ENCODE assay signal across 8 cellular contexts in genomic region chr1:234676103-234676594, GRCh38.
A peak's percentile ranks its signal among the peaks of the same experiment; 100 is the strongest.
DNase-seq lines count a peak whose midpoint lies in the region; ATAC-seq and TF ChIP-seq lines count a peak whose summit lies in the region.

No MANE protein-coding gene starts in this region.

- H3K4me1 ChIP-seq in neuronal stem cell (ENCODE audit: control insufficient read depth in 2 of 2, insufficient read depth in 1 of 2, low read depth in 1 of 2, low read length in 2 of 2), result no peaks in the 10 kb centered on the region

- no peak overlapping the region for H2BK12ac ChIP-seq in neuronal stem cell (ENCODE audit: low read length)

- no peak overlapping the region for H3K23ac ChIP-seq in neuronal stem cell (ENCODE audit: low read depth, low read length, poor library complexity)

- H3K18ac ChIP-seq in neuronal stem cell (ENCODE audit: low read length), result no peak overlapping the region

- H2BK15ac ChIP-seq in neuronal stem cell (ENCODE audit: low read length), result no peak overlapping the region

- no peak overlapping the region for H4K91ac ChIP-seq in neuronal stem cell (ENCODE audit: low read depth, low read length, poor library complexity)

- no peak for TF ChIP-seq CTCF in AG10803 (conservative IDR thresholded peaks at IDR 0.05; ENCODE audit: low read length)
- no peak for TF ChIP-seq CTCF in RWPE1 (conservative IDR thresholded peaks at IDR 0.05; ENCODE audit: low read depth)

- no CpG with 5 or more reads among the region's 13 CpGs for WGBS in neuronal stem cell (ENCODE audit: extremely low coverage in 2 of 2, insufficient read length in 2 of 2, insufficient replicate concordance in 1 of 2), 2 donors

- H2BK5ac ChIP-seq in neuronal stem cell (ENCODE audit: low read length), result no peak overlapping the region

- peak; percentile 87 for ATAC-seq in GM19043 (IDR thresholded peaks at IDR 0.05; ENCODE audit: low read depth, unreplicated experiment)

- peak overlapping the region; percentile 46 for H3K4me3 ChIP-seq in AG10803 (ENCODE audit: low read length)
- H3K4me3 ChIP-seq in neuronal stem cell (ENCODE audit: low read length in 2 of 2), result peak overlapping the region; percentile 7 to 14

- H2BK120ac ChIP-seq in neuronal stem cell (ENCODE audit: low read depth, low read length), result no peak overlapping the region

- no peaks in the 10 kb centered on the region for H3K27me3 ChIP-seq in neuronal stem cell (ENCODE audit: control insufficient read depth in 3 of 3, insufficient read depth in 3 of 3, low read depth in 1 of 3, low read length in 3 of 3)

- H2AFZ ChIP-seq in neuronal stem cell (ENCODE audit: low read length), result peak overlapping the region; percentile 77

- H3K9me3 Mint-ChIP-seq in activated naive CD4-positive, alpha-beta T cell treated with anti-CD3 and anti-CD28 coated beads, Interleukin-2, amount 10 ng/mL, durations not matched to agents 7 days and 5 days, result no peaks in the 10 kb centered on the region

- H3K36me3 Mint-ChIP-seq in activated naive CD4-positive, alpha-beta T cell treated with anti-CD3 and anti-CD28 coated beads, Interleukin-2, amount 10 ng/mL, durations not matched to agents 7 days and 5 days, result no peaks in the 10 kb centered on the region

- no peak overlapping the region for H3K4ac ChIP-seq in neuronal stem cell (ENCODE audit: low read length)

- H2AK5ac ChIP-seq in neuronal stem cell (ENCODE audit: low read depth, low read length), result no peak overlapping the region

- DNase-seq in AG10803 (ENCODE audit: low read depth) (peak; percentile 74), HT1080 (ENCODE audit: low read depth) (peak; percentile 68), RWPE1 (ENCODE audit: low spot score) (peak; percentile 45), germinal center (ENCODE audit: low spot score) (peak; percentile 57), neuronal stem cell (ENCODE audit: low spot score) (peak; percentile 66), substantia nigra (lab: John Stamatoyannopoulos, UW) (peak in 47 of 49 donors; percentile 8 to 93 (median 79))
- peak; percentile 75 for DNase-seq in activated naive CD4-positive, alpha-beta T cell treated with anti-CD3 and anti-CD28 coated beads, Interleukin-2, amount 10 ng/mL, durations not matched to agents 7 days and 5 days

- peak overlapping the region; percentile 29 for H3K4me2 ChIP-seq in neuronal stem cell (ENCODE audit: insufficient read depth, low read length, poor library complexity, severe bottlenecking)

- POLR2A ChIA-PET in RWPE1 (lab: Yijun Ruan, JAX; ENCODE audit: low non-redundant PET), result no interaction called here

- H3K27ac Mint-ChIP-seq in activated naive CD4-positive, alpha-beta T cell treated with anti-CD3 and anti-CD28 coated beads, Interleukin-2, amount 10 ng/mL, durations not matched to agents 7 days and 5 days, result no peak overlapping the region

- peaks cover 23% of the 10 kb centered on the region for H3K27me3 Mint-ChIP-seq in activated naive CD4-positive, alpha-beta T cell treated with anti-CD3 and anti-CD28 coated beads, Interleukin-2, amount 10 ng/mL, durations not matched to agents 7 days and 5 days

- H3K9ac ChIP-seq in neuronal stem cell (ENCODE audit: low read depth, low read length, poor library complexity), result no peak overlapping the region

- no peaks in the 10 kb centered on the region for H3K79me1 ChIP-seq in neuronal stem cell (ENCODE audit: low read depth, low read length)

- CTCF ChIA-PET in RWPE1 (lab: Yijun Ruan, JAX), result interaction anchor here (1.3 kb wide), 1 partner anchor 17 kb away, joined by 4 read pairs; no protein-coding TSS in a partner anchor
- CTCF ChIA-PET in activated naive CD4-positive, alpha-beta T cell treated with anti-CD3 and anti-CD28 coated beads, Interleukin-2, amount 10 ng/mL, durations not matched to agents 7 days and 5 days (lab: Charles Lee), result no interaction called here

- H3K27ac ChIP-seq in RWPE1 (no peak overlapping the region), neuronal stem cell (replicated peaks; ENCODE audit: low read length) (no peak overlapping the region), substantia nigra (ENCODE audit: low read depth, low read length, poor library complexity, severe bottlenecking) (peak overlapping the region; percentile 82)

- H4K8ac ChIP-seq in neuronal stem cell (ENCODE audit: low read depth, low read length), result no peak overlapping the region

- peaks cover 11% of the 10 kb centered on the region for H3K4me1 Mint-ChIP-seq in activated naive CD4-positive, alpha-beta T cell treated with anti-CD3 and anti-CD28 coated beads, Interleukin-2, amount 10 ng/mL, durations not matched to agents 7 days and 5 days

- H3K14ac ChIP-seq in neuronal stem cell (ENCODE audit: low read length), result no peak overlapping the region

- no peaks in the 10 kb centered on the region for H3K9me3 ChIP-seq in neuronal stem cell (replicated peaks in 1 of 2; ENCODE audit: control insufficient read depth in 2 of 2, insufficient read depth in 1 of 2, low read depth in 1 of 2, low read length in 2 of 2)

- H3K36me3 ChIP-seq in neuronal stem cell (replicated peaks in 1 of 2; ENCODE audit: control insufficient read depth in 2 of 2, insufficient read depth in 2 of 2, low read length in 2 of 2), result no peaks in the 10 kb centered on the region

- H3K4me3 Mint-ChIP-seq in activated naive CD4-positive, alpha-beta T cell treated with anti-CD3 and anti-CD28 coated beads, Interleukin-2, amount 10 ng/mL, durations not matched to agents 7 days and 5 days, result peak overlapping the region; percentile 62
